In the genomic region with DNA sequence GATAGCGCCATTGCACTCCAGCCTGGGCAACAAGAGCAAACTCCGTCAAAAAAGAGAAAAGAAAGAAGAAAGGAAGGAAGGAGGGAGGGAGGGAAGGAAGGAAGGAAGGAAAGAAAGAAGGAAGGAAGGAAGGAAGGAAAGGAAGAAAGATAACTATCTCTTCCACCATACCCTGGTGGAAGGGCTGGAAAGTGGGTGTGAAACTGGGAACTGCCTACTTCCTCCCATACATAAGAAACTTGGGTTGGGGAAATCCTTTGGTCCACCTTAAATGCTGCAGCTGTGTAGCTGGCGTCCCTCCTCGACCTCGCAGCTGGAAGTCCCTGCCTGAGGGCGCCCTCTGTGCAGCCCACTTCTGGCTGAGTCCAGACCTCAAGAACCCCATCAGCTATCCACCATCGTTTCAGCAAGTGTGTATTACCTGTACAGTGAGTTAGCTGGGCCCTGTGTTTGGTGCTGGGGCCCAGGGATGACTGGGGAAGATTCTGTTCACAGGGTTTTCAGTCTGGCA, we compare ENCODE assay signal across 11 cellular contexts. TPM values are rescaled to one million over a fixed set of nuclear protein-coding genes. Genes with fewer than 3 reads are reported as not detected.
DNase-seq lines count a peak whose midpoint lies in the region; ATAC-seq and TF ChIP-seq lines count a peak whose summit lies in the region.
"Had no signal": no experiment of that assay in that cellular context is flagged by ENCODE, and none has a peak within 500 bp of the region (broad histone marks: within the 10 kb centered on the region; RNA-seq: fewer than 3 reads in every experiment).

No MANE protein-coding gene starts in this region.

- H3K9me3 ChIP-seq in CD8-positive, alpha-beta memory T cell (ENCODE audit: low read length): no peaks in the 10 kb centered on the region
- H3K9me3 ChIP-seq in Karpas-422 (ENCODE audit: low read length): no peaks in the 10 kb centered on the region
- H3K9me3 ChIP-seq: SJSA1 had no signal

- peaks cover 6 to 44% (median 11%) of the 10 kb centered on the region in 3 donors for H3K4me1 Mint-ChIP-seq in CD8-positive, alpha-beta memory T cell
- H3K4me1 Mint-ChIP-seq in naive thymus-derived CD8-positive, alpha-beta T cell: peaks cover 11 to 38% (median 35%) of the 10 kb centered on the region in 4 donors

- peak overlapping the region in 5 of 7 donors; percentile 1 to 51 (median 48) for H3K4me3 Mint-ChIP-seq in CD8-positive, alpha-beta memory T cell
- H3K4me3 Mint-ChIP-seq in naive thymus-derived CD8-positive, alpha-beta T cell: peak overlapping the region in 8 of 10 donors; percentile 26 to 92 (median 72)

- H3K27me3 Mint-ChIP-seq in CD8-positive, alpha-beta memory T cell: no peaks in the 10 kb centered on the region
- H3K27me3 Mint-ChIP-seq in naive thymus-derived CD8-positive, alpha-beta T cell: no peaks in the 10 kb centered on the region

- no peak for TF ChIP-seq CTCF in coronary artery (IDR thresholded peaks at IDR 0.05)

- no peak overlapping the region for H3K4me3 ChIP-seq in CD8-positive, alpha-beta memory T cell (ENCODE audit: low read length)
- H3K4me3 ChIP-seq in Karpas-422 (ENCODE audit: low read length): no peak overlapping the region
- peak overlapping the region; percentile 51 for H3K4me3 ChIP-seq in coronary artery

- H3K9me2 ChIP-seq in Karpas-422 (replicated peaks; ENCODE audit: insufficient read depth, low read length): no peaks in the 10 kb centered on the region

- no peak overlapping the region for H3K27ac ChIP-seq in CD8-positive, alpha-beta memory T cell (ENCODE audit: low read depth, low read length)
- H3K27ac ChIP-seq in Karpas-422 (ENCODE audit: low read length): no peak overlapping the region
- H3K27ac ChIP-seq in coronary artery: peak overlapping the region in 1 of 2 donors; percentile 70
- H3K27ac ChIP-seq: SJSA1 had no signal

- no peak overlapping the region for H3K9ac ChIP-seq in Karpas-422 (ENCODE audit: low read length)

- CTCF ChIA-PET in CD8-positive, alpha-beta memory T cell (lab: Charles Lee): interaction anchor here (1.0 to 2.7 kb wide), 5 partner anchors 19 to 78 kb away, joined by 3 to 9 read pairs (median 4); no protein-coding TSS in a partner anchor

- peaks cover 28% of the 10 kb centered on the region for H3K4me1 ChIP-seq in CD8-positive, alpha-beta memory T cell (ENCODE audit: insufficient read depth, low read length)
- H3K4me1 ChIP-seq in Karpas-422 (ENCODE audit: low read length): peaks cover 33% of the 10 kb centered on the region

- no peaks in the 10 kb centered on the region for H3K36me3 ChIP-seq in CD8-positive, alpha-beta memory T cell (ENCODE audit: insufficient read depth, low read length)
- H3K36me3 ChIP-seq in Karpas-422 (ENCODE audit: insufficient read depth, low read length): no peaks in the 10 kb centered on the region
- H3K36me3 ChIP-seq: SJSA1 had no signal

- H2AFZ ChIP-seq in Karpas-422 (ENCODE audit: low read length): no peak overlapping the region

- H3K27ac Mint-ChIP-seq in CD8-positive, alpha-beta memory T cell: peak overlapping the region in 6 of 8 donors; percentile 27 to 83 (median 54)
- H3K27ac Mint-ChIP-seq in naive thymus-derived CD8-positive, alpha-beta T cell: peak overlapping the region; percentile 48 to 89 (median 80)
- H3K27ac Mint-ChIP-seq: activated naive CD4-positive, alpha-beta T cell treated with anti-CD3 and anti-CD28 coated beads, Interleukin-2, amount 10 ng/mL, durations not matched to agents 7 days and 5 days had no signal

- peaks cover 0 to 2% (median 0%) of the 10 kb centered on the region in 3 donors for H3K36me3 Mint-ChIP-seq in CD8-positive, alpha-beta memory T cell
- H3K36me3 Mint-ChIP-seq in naive thymus-derived CD8-positive, alpha-beta T cell: no peaks in the 10 kb centered on the region
- H3K36me3 Mint-ChIP-seq: activated naive CD4-positive, alpha-beta T cell treated with anti-CD3 and anti-CD28 coated beads, Interleukin-2, amount 10 ng/mL, durations not matched to agents 7 days and 5 days had no signal

- POLR2A ChIA-PET in CD8-positive, alpha-beta memory T cell (lab: Charles Lee): interaction anchor here (0.7 to 0.9 kb wide), 2 partner anchors 50 to 363 kb away, joined by 3 to 16 read pairs; a partner anchor contains a TSS
- POLR2A ChIA-PET in naive thymus-derived CD8-positive, alpha-beta T cell (lab: Charles Lee): interaction anchor here (0.5 to 50.5 kb wide), 5 partner anchors 28 to 514 kb away, joined by 3 to 2080 read pairs (median 4); a partner anchor contains a TSS

- no peak for DNase-seq in CD8-positive, alpha-beta memory T cell
- DNase-seq in Karpas-422: peak; percentile 51
- no peak for DNase-seq in coronary artery (ENCODE audit: low spot score)
- no peak for DNase-seq in naive thymus-derived CD8-positive, alpha-beta T cell
- DNase-seq in NCI-H345 (lab: John Stamatoyannopoulos, UW): no peak
- DNase-seq in stimulated activated CD4-positive, alpha-beta T cell treated with anti-CD3 and anti-CD28 coated beads, Interleukin-2, amount 100 ng/mL, for 48 hours: no peak
- no peak for DNase-seq in T-helper 9 cell
- DNase-seq: activated naive CD4-positive, alpha-beta T cell treated with anti-CD3 and anti-CD28 coated beads, Interleukin-2, amount 10 ng/mL, durations not matched to agents 7 days and 5 days; kidney glomerular epithelial cell had no signal

- H4K20me1 ChIP-seq in Karpas-422 (ENCODE audit: insufficient read depth, low read depth, low read length): no peaks in the 10 kb centered on the region

- no peaks in the 10 kb centered on the region for H3K27me3 ChIP-seq in CD8-positive, alpha-beta memory T cell (ENCODE audit: insufficient read depth, low read length, poor library complexity, severe bottlenecking)
- H3K27me3 ChIP-seq in Karpas-422 (ENCODE audit: low read length): no peaks in the 10 kb centered on the region
- H3K27me3 ChIP-seq: SJSA1 had no signal

- H3K9me3 Mint-ChIP-seq in CD8-positive, alpha-beta memory T cell: no peaks in the 10 kb centered on the region
- no peaks in the 10 kb centered on the region for H3K9me3 Mint-ChIP-seq in naive thymus-derived CD8-positive, alpha-beta T cell
- H3K9me3 Mint-ChIP-seq: activated naive CD4-positive, alpha-beta T cell treated with anti-CD3 and anti-CD28 coated beads, Interleukin-2, amount 10 ng/mL, durations not matched to agents 7 days and 5 days had no signal

- no peak for ATAC-seq in naive thymus-derived CD8-positive, alpha-beta T cell
- ATAC-seq in GM19035 (IDR thresholded peaks at IDR 0.05; ENCODE audit: unreplicated experiment): no peak

- no peaks in the 10 kb centered on the region for H3K79me2 ChIP-seq in Karpas-422 (ENCODE audit: low read length)

- no peak overlapping the region for H3K4me2 ChIP-seq in Karpas-422 (ENCODE audit: low read depth, low read length, poor library complexity, severe bottlenecking)

RNA-seq across cellular contexts. Expression of a gene that starts 4.6 kb away (rescaled TPM):
- under 1 TPM; 0.33 to 0.63 TPM for total RNA-seq in CD8-positive, alpha-beta memory T cell
- polyA plus RNA-seq in CD8-positive, alpha-beta memory T cell: not detected
- total RNA-seq in Karpas-422 (2014; rRNA removed; shearing (Covaris generic); ENCODE audit: low replicate concordance): 1.5 TPM in 1 of 2 replicates, not detected in the other
- 1 to 10 TPM; 1.5 to 1.7 TPM for total RNA-seq in naive thymus-derived CD8-positive, alpha-beta T cell
- not detected for polyA plus RNA-seq in naive thymus-derived CD8-positive, alpha-beta T cell

RNA-seq across cellular contexts. Expression of a gene that starts 8.7 kb away (rescaled TPM):
- total RNA-seq in CD8-positive, alpha-beta memory T cell: 100 to 1,000 TPM; 288 to 297 TPM
- 937 TPM for polyA plus RNA-seq in CD8-positive, alpha-beta memory T cell
- 12.0 and 26.1 TPM in 2 replicates for total RNA-seq in Karpas-422 (2014; rRNA removed; shearing (Covaris generic); ENCODE audit: low replicate concordance)
- 100 to 1,000 TPM; 509 to 515 TPM for total RNA-seq in naive thymus-derived CD8-positive, alpha-beta T cell
- polyA plus RNA-seq in naive thymus-derived CD8-positive, alpha-beta T cell: 1,000 to 10,000 TPM in 1 of 3 donors, 100 to 1,000 TPM in 2; 876 to 1,069 (median 952) TPM
- total RNA-seq: SJSA1 had no signal

RNA-seq across cellular contexts. Expression of a gene that starts 20.2 kb away (rescaled TPM):
- 100 to 1,000 TPM; 381 to 390 TPM for total RNA-seq in CD8-positive, alpha-beta memory T cell
- 173 TPM for polyA plus RNA-seq in CD8-positive, alpha-beta memory T cell
- 178 and 213 TPM in 2 replicates for total RNA-seq in Karpas-422 (2014; rRNA removed; shearing (Covaris generic); ENCODE audit: low replicate concordance)
- 10 to 100 TPM; 80.3 to 96.9 TPM for total RNA-seq in naive thymus-derived CD8-positive, alpha-beta T cell
- 100 to 1,000 TPM; 167 to 181 (median 179) TPM for polyA plus RNA-seq in naive thymus-derived CD8-positive, alpha-beta T cell

RNA-seq across cellular contexts. Expression of a gene that starts 20.2 kb away (rescaled TPM):
- total RNA-seq in CD8-positive, alpha-beta memory T cell: 10 to 100 TPM; 10.9 to 12.2 TPM
- 6.5 TPM for polyA plus RNA-seq in CD8-positive, alpha-beta memory T cell
- 11.2 and 11.6 TPM in 2 replicates for total RNA-seq in Karpas-422 (2014; rRNA removed; shearing (Covaris generic); ENCODE audit: low replicate concordance)
- total RNA-seq in naive thymus-derived CD8-positive, alpha-beta T cell: 10 to 100 TPM; 24.3 to 26.4 TPM
- 1 to 10 TPM; 2.1 to 4.9 (median 4.4) TPM for polyA plus RNA-seq in naive thymus-derived CD8-positive, alpha-beta T cell

RNA-seq across cellular contexts. Expression of a gene that starts 33.5 kb away (rescaled TPM):
- total RNA-seq in CD8-positive, alpha-beta memory T cell: under 1 TPM in 1 of 2 experiments, not detected in 1; 0.11 TPM
- 0.13 TPM for polyA plus RNA-seq in CD8-positive, alpha-beta memory T cell
- total RNA-seq in Karpas-422 (2014; rRNA removed; shearing (Covaris generic); ENCODE audit: low replicate concordance): not detected in 2 replicates
- under 1 TPM in 1 of 2 experiments, not detected in 1; 0.22 TPM for total RNA-seq in naive thymus-derived CD8-positive, alpha-beta T cell
- polyA plus RNA-seq in naive thymus-derived CD8-positive, alpha-beta T cell: under 1 TPM in 1 of 3 donors, not detected in 2; 0.08 TPM
- total RNA-seq: SJSA1 had no signal

Comparison
In these comparisons a context has a peak if more than half of its experiments do, and no peak if none do; other contexts are left out.
1. RNA of a gene that starts 8.7 kb away (total RNA-seq): 509 to 515 TPM in naive thymus-derived CD8-positive, alpha-beta T cell and 288 to 297 TPM in CD8-positive, alpha-beta memory T cell; 12.0 to 26.1 TPM in Karpas-422; every median in the first group is over 10 times any median in the second.